Comparison of ENCODE assay signal across 13 cellular contexts in the genomic region with DNA sequence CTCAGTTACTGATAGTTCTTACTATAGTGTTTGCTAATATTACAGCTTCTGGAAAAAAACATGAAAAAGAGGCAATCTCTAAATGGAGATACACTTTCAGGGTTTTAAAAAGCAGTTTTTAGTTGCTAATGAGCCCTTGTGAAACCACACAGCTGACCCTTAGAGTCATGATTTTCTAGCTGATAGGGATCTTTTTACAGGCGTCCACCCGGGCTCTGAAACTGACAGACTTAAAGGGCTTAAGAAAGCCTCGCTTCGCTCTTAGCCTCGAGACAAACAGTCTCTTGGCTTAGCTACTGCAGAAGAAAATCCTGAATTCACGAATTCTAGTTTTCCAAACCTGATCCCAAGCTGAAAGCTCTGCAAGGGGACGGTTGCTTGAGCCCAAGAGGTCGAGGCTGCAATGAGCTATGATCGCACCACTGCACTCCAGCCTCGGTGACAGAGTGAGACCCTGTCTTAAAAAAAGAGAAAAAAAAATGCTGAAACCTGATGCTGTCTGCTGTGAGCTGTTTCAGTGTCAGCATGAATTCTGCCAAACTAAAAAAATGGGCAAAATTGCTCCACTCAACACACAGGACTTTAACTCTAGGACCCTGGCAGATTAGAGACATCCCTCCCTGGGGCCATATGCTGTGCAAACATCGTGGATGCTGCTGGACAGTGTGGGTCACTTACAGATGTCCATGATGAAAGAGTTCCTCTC. TPM values are rescaled to one million over a fixed set of nuclear protein-coding genes. Genes with fewer than 3 reads are reported as not detected.
A peak's percentile ranks its signal among the peaks of the same experiment; 100 is the strongest.
DNase-seq lines count a peak whose midpoint lies in the region; ATAC-seq, FAIRE-seq and TF ChIP-seq lines count a peak whose summit lies in the region.
"Had no signal": no experiment of that assay in that cellular context is flagged by ENCODE, and none has a peak within 500 bp of the region (broad histone marks: within the 10 kb centered on the region; RNA-seq: fewer than 3 reads in every experiment).

No MANE protein-coding gene starts in this region.

- H3K4me3 Mint-ChIP-seq in T-helper 2 cell treated with Interferon-gamma antibody and Interleukin-4, amounts not matched to agents 5 μg/mL and 100 μg/mL, for 36 hours: no peak overlapping the region
- H3K4me3 Mint-ChIP-seq: activated naive CD8-positive, alpha-beta T cell had no signal

- FAIRE-seq in HepG2 (lab: Jason Lieb, UNC): peak; percentile 66
- FAIRE-seq: keratinocyte had no signal

- no peaks in the 10 kb centered on the region for H3K9me3 Mint-ChIP-seq in T-helper 2 cell treated with Interferon-gamma antibody and Interleukin-4, amounts not matched to agents 5 μg/mL and 100 μg/mL, for 36 hours

- POLR2A ChIA-PET in HepG2 (lab: Yijun Ruan, JAX): interaction anchor here (0.7 to 6.4 kb wide), 6 partner anchors 11 to 66 kb away, joined by 3 to 52 read pairs (median 6); a partner anchor contains a TSS

- H3K27me3 Mint-ChIP-seq in T-helper 2 cell treated with Interferon-gamma antibody and Interleukin-4, amounts not matched to agents 5 μg/mL and 100 μg/mL, for 36 hours (ENCODE audit: low read depth): no peaks in the 10 kb centered on the region
- H3K27me3 Mint-ChIP-seq: activated naive CD8-positive, alpha-beta T cell had no signal

- DNase-seq in cardiac muscle cell (ENCODE audit: low read depth in 1 of 2, low spot score in 1 of 2) (peak in 1 of 2 donors; percentile 16), left ventricle myocardium superior (no peak), adipocyte (ENCODE audit: low read depth) (peak; percentile 71), HepG2 (ENCODE audit: low spot score) (peak; percentile 45), vagina (ENCODE audit: extremely low spot score in 2 of 2) (no peak), spleen (no peak)
- DNase-seq in T-helper 2 cell treated with Interferon-gamma antibody and Interleukin-4, amounts not matched to agents 5 μg/mL and 100 μg/mL, for 36 hours (ENCODE audit: low spot score): no peak
- DNase-seq: NCI-H2029, SHP77, testis had no signal

- ATAC-seq in left ventricle myocardium superior (no peak), HepG2 (no peak), HG02642 (IDR thresholded peaks at IDR 0.05; ENCODE audit: poor library complexity, unreplicated experiment) (no peak)

- H3K36me3 ChIP-seq in cardiac muscle cell (no peaks in the 10 kb centered on the region), adipocyte (ENCODE audit: control insufficient read depth, insufficient read depth, low read length, severe bottlenecking) (no peaks in the 10 kb centered on the region), HepG2 (replicated peaks in 1 of 2; ENCODE audit: control insufficient read depth in 1 of 2, insufficient read depth in 2 of 2, low read length in 2 of 2) (no peaks in the 10 kb centered on the region), vagina (no peaks in the 10 kb centered on the region), spleen (no peaks in the 10 kb centered on the region)

- CTCF ChIA-PET in HepG2 (lab: Yijun Ruan, JAX; ENCODE audit: low intra/inter-chr PET ratio, low total read pairs): no interaction called here

- H3K27ac ChIP-seq in cardiac muscle cell (peak overlapping the region; percentile 60), HepG2 (ENCODE audit: extremely low read length, insufficient read depth, low read length) (peak overlapping the region; percentile 78), vagina (peak overlapping the region; percentile 95), spleen (peak overlapping the region in 2 of 8 donors; percentile 81 to 86)

- BruUV-seq in HepG2 (replicated peaks; lab: Mats Ljungman, UMichigan): no TSS peak

- TF ChIP-seq POLR2A in HepG2 (IDR thresholded peaks at IDR 0.05; ENCODE audit: insufficient read depth in 1 of 2, low read depth in 2 of 2, low read length in 2 of 2) (no peak), vagina (IDR thresholded peaks at IDR 0.05) (no peak), spleen (IDR thresholded peaks at IDR 0.05) (no peak)

- H3K4me1 ChIP-seq in cardiac muscle cell (ENCODE audit: low read depth) (peaks cover 9% of the 10 kb centered on the region), adipocyte (ENCODE audit: control insufficient read depth, insufficient read depth, low read length) (peaks cover 47% of the 10 kb centered on the region), HepG2 (ENCODE audit: insufficient read depth, low read length) (peaks cover 70% of the 10 kb centered on the region), vagina (peaks cover 32% of the 10 kb centered on the region), spleen (peaks cover 0 to 43% (median 14%) of the 10 kb centered on the region in 6 donors)

- H3K79me2 ChIP-seq in HepG2 (ENCODE audit: insufficient read depth, low read length): peaks cover 10% of the 10 kb centered on the region

- WGBS in HepG2 (ENCODE audit: low lambda C conversion rate): 12% methylated on average over 11 of the region's 11 CpGs
- WGBS in spleen, 5 donors: 60 to 72% (median 67%) methylated on average over 11 of the region's 11 CpGs

- no peak for TF ChIP-seq RAD21 in HepG2 (CRISPR knock-in tag; IDR thresholded peaks at IDR 0.05)

- H4K20me1 ChIP-seq in HepG2 (ENCODE audit: insufficient read depth, low read length): no peaks in the 10 kb centered on the region

- H3K4me1 Mint-ChIP-seq in T-helper 2 cell treated with Interferon-gamma antibody and Interleukin-4, amounts not matched to agents 5 μg/mL and 100 μg/mL, for 36 hours (ENCODE audit: low read depth): no peaks in the 10 kb centered on the region

- H3K9me3 ChIP-seq in cardiac muscle cell (ENCODE audit: low read depth): no peaks in the 10 kb centered on the region
- no peaks in the 10 kb centered on the region for H3K9me3 ChIP-seq in adipocyte (ENCODE audit: control insufficient read depth, low read length)
- H3K9me3 ChIP-seq in HepG2 (ENCODE audit: low read length): no peaks in the 10 kb centered on the region
- H3K9me3 ChIP-seq in vagina: no peaks in the 10 kb centered on the region
- no peaks in the 10 kb centered on the region for H3K9me3 ChIP-seq in spleen
- H3K9me3 ChIP-seq: testis had no signal

- H3K9ac ChIP-seq in adipocyte (ENCODE audit: low read length): peak overlapping the region; percentile 67
- peak overlapping the region; percentile 47 for H3K9ac ChIP-seq in HepG2 (ENCODE audit: insufficient read depth, low read depth, low read length)

- intact Hi-C loops in left ventricle myocardium superior (cut with micrococcal nuclease) (no loop called here), HepG2 (cut with micrococcal nuclease; ENCODE audit: unreplicated experiment) (no loop called here), vagina (cut with DNase I) (no loop called here), spleen (cut with DNase I; ENCODE audit: low total_unique reads) (no loop called here)

- in situ Hi-C loops in HepG2 (cut with HindIII; ENCODE audit: extremely low pct_ligation_motif_present, low pct_unique_long_range_greater_than_20kb): no loop called here

- H3K4me2 ChIP-seq in HepG2 (ENCODE audit: low read depth, low read length): peak overlapping the region; percentile 72

- no peak for TF ChIP-seq CTCF in cardiac muscle cell (IDR thresholded peaks at IDR 0.05; ENCODE audit: low read depth, low read length)
- no peak for TF ChIP-seq CTCF in HepG2 (CRISPR knock-in tag; IDR thresholded peaks at IDR 0.05)
- TF ChIP-seq CTCF in vagina (IDR thresholded peaks at IDR 0.05): no peak
- no peak for TF ChIP-seq CTCF in spleen (IDR thresholded peaks at IDR 0.05 in 8 of 11, conservative IDR thresholded peaks at IDR 0.05 in 3 of 11)

- H3K27ac Mint-ChIP-seq in T-helper 2 cell treated with Interferon-gamma antibody and Interleukin-4, amounts not matched to agents 5 μg/mL and 100 μg/mL, for 36 hours: no peak overlapping the region
- H3K27ac Mint-ChIP-seq: activated naive CD8-positive, alpha-beta T cell had no signal

- TF ChIP-seq EP300 in HepG2 (IDR thresholded peaks at IDR 0.05; ENCODE audit: low read depth in 2 of 2, low read length in 2 of 2) (peak in 1 of 2 experiments; percentile 21; a peak in 1 of 4 replicates), HepG2 (CRISPR knock-in tag; IDR thresholded peaks at IDR 0.05; ENCODE audit: borderline replicate concordance) (no peak)

- no peaks in the 10 kb centered on the region for H3K36me3 Mint-ChIP-seq in T-helper 2 cell treated with Interferon-gamma antibody and Interleukin-4, amounts not matched to agents 5 μg/mL and 100 μg/mL, for 36 hours (ENCODE audit: low read depth)
- H3K36me3 Mint-ChIP-seq: activated naive CD8-positive, alpha-beta T cell had no signal

- H2AFZ ChIP-seq in HepG2 (ENCODE audit: low read length): no peak overlapping the region

- H3K4me3 ChIP-seq in cardiac muscle cell: no peak overlapping the region
- peak overlapping the region; percentile 69 for H3K4me3 ChIP-seq in adipocyte (ENCODE audit: low read length)
- peak overlapping the region in 1 of 3 experiments; percentile 32; a peak in 1 of 6 replicates for H3K4me3 ChIP-seq in HepG2 (replicated peaks in 1 of 3; ENCODE audit: insufficient read depth in 1 of 3, low read depth in 2 of 3, low read length in 3 of 3)
- H3K4me3 ChIP-seq in vagina: peak overlapping the region in 1 of 2 donors; percentile 18
- H3K4me3 ChIP-seq in spleen: no peak overlapping the region
- H3K4me3 ChIP-seq: testis had no signal

- H3K27me3 ChIP-seq in cardiac muscle cell: no peaks in the 10 kb centered on the region
- H3K27me3 ChIP-seq in adipocyte (replicated peaks; ENCODE audit: control insufficient read depth, insufficient read depth, low read length): no peaks in the 10 kb centered on the region
- H3K27me3 ChIP-seq in HepG2 (ENCODE audit: control insufficient read depth in 1 of 2, insufficient read depth in 2 of 2, low read length in 2 of 2): no peaks in the 10 kb centered on the region; a peak in 1 of 5 replicates
- H3K27me3 ChIP-seq in vagina: no peaks in the 10 kb centered on the region
- no peaks in the 10 kb centered on the region for H3K27me3 ChIP-seq in spleen (replicated peaks in 1 of 7)
- H3K27me3 ChIP-seq: testis had no signal

RNA-seq across cellular contexts. Expression of a gene that starts 3.0 kb away (rescaled TPM):
- total RNA-seq in cardiac muscle cell (not detected in 2 replicates), left ventricle myocardium superior (2.2 TPM), HepG2 (2016; rRNA removed; fragmentation: Illumina TruSeq; extraction: Trizol) (120 and 138 TPM in 2 replicates), vagina (not detected), spleen (1 to 10 TPM in 4 of 7 donors, under 1 TPM in 2, not detected in 1; 0.57 to 2.8 (median 1.7) TPM)
- polyA plus RNA-seq in cardiac muscle cell (0.16 TPM in 1 of 2 replicates, not detected in the other), HepG2 (2011; rRNA removed) (195 and 197 TPM in 2 replicates), spleen (1 to 10 TPM in 1 of 3 donors, under 1 TPM in 2; 0.78 to 1.5 (median 0.86) TPM)
- total RNA-seq in HepG2 (2016; cell fraction: cytosol; rRNA removed; fragmentation: Illumina TruSeq; extraction: Trizol; ENCODE audit: low read depth): 101 and 114 TPM in 2 replicates
- 120 and 121 TPM in 2 replicates for total RNA-seq in HepG2 (2016; cell fraction: insoluble cytoplasmic fraction; rRNA removed; fragmentation: Illumina TruSeq; extraction: Trizol)
- total RNA-seq in HepG2 (2016; cell fraction: membrane; rRNA removed; fragmentation: Illumina TruSeq; extraction: Trizol): 212 and 224 TPM in 2 replicates
- 62.9 and 70.7 TPM in 2 replicates for total RNA-seq in HepG2 (2016; cell fraction: nucleus; rRNA removed; fragmentation: Illumina TruSeq; extraction: Trizol)
- polyA plus RNA-seq in HepG2 (2011; cell fraction: cytosol; rRNA removed): 257 and 265 TPM in 2 replicates
- polyA plus RNA-seq in HepG2 (2011; cell fraction: nucleus; rRNA removed): 119 and 130 TPM in 2 replicates
- polyA plus RNA-seq in HepG2 (2012): 157 and 186 TPM in 2 replicates
- polyA plus RNA-seq in HepG2 (2016; cell fraction: cytosol; fragmentation: Illumina TruSeq; extraction: Trizol; ENCODE audit: low read depth): 191 and 212 TPM in 2 replicates
- 130 and 165 TPM in 2 replicates for polyA plus RNA-seq in HepG2 (2016; cell fraction: insoluble cytoplasmic fraction; fragmentation: Illumina TruSeq; extraction: Trizol; ENCODE audit: low read depth)
- 312 and 339 TPM in 2 replicates for polyA plus RNA-seq in HepG2 (2016; cell fraction: membrane; fragmentation: Illumina TruSeq; extraction: Trizol; ENCODE audit: low read depth)
- polyA plus RNA-seq in HepG2 (2016; cell fraction: nucleus; fragmentation: Illumina TruSeq; extraction: Trizol; ENCODE audit: insufficient read depth, low read depth): 122 and 126 TPM in 2 replicates
- 5.0 and 114 TPM in 2 replicates for polyA minus RNA-seq in HepG2 (2011; rRNA and poly(A)+ RNA removed; ENCODE audit: low replicate concordance)
- 74.4 and 100 TPM in 2 replicates for polyA minus RNA-seq in HepG2 (2011; cell fraction: cytosol; rRNA and poly(A)+ RNA removed)
- 56.0 and 68.5 TPM in 2 replicates for polyA minus RNA-seq in HepG2 (2011; cell fraction: nucleus; rRNA and poly(A)+ RNA removed)
- polyA plus RNA-seq: keratinocyte had no signal

RNA-seq across cellular contexts. Expression of a gene that starts 26.9 kb away (rescaled TPM):
- total RNA-seq in cardiac muscle cell (130 and 132 TPM in 2 replicates), left ventricle myocardium superior (30.3 TPM), HepG2 (2016; rRNA removed; fragmentation: Illumina TruSeq; extraction: Trizol) (61.1 and 73.9 TPM in 2 replicates), vagina (46.2 TPM), spleen (10 to 100 TPM; 32.4 to 56.7 (median 43.6) TPM)
- polyA plus RNA-seq in cardiac muscle cell (78.4 and 110 TPM in 2 replicates), HepG2 (2011; rRNA removed) (41.4 and 53.5 TPM in 2 replicates), spleen (10 to 100 TPM; 29.6 to 62.6 (median 49.6) TPM)
- total RNA-seq in HepG2 (2016; cell fraction: cytosol; rRNA removed; fragmentation: Illumina TruSeq; extraction: Trizol; ENCODE audit: low read depth): 14.7 and 17.8 TPM in 2 replicates
- 63.0 and 75.8 TPM in 2 replicates for total RNA-seq in HepG2 (2016; cell fraction: insoluble cytoplasmic fraction; rRNA removed; fragmentation: Illumina TruSeq; extraction: Trizol)
- total RNA-seq in HepG2 (2016; cell fraction: membrane; rRNA removed; fragmentation: Illumina TruSeq; extraction: Trizol): 38.8 and 40.2 TPM in 2 replicates
- 22.0 and 27.1 TPM in 2 replicates for total RNA-seq in HepG2 (2016; cell fraction: nucleus; rRNA removed; fragmentation: Illumina TruSeq; extraction: Trizol)
- polyA plus RNA-seq in HepG2 (2011; cell fraction: cytosol; rRNA removed): 57.2 and 69.0 TPM in 2 replicates
- 31.9 and 34.9 TPM in 2 replicates for polyA plus RNA-seq in HepG2 (2011; cell fraction: nucleus; rRNA removed)
- 23.2 and 36.0 TPM in 2 replicates for polyA plus RNA-seq in HepG2 (2012)
- polyA plus RNA-seq in HepG2 (2016; cell fraction: cytosol; fragmentation: Illumina TruSeq; extraction: Trizol; ENCODE audit: low read depth): 21.2 and 23.3 TPM in 2 replicates
- 65.4 and 77.3 TPM in 2 replicates for polyA plus RNA-seq in HepG2 (2016; cell fraction: insoluble cytoplasmic fraction; fragmentation: Illumina TruSeq; extraction: Trizol; ENCODE audit: low read depth)
- polyA plus RNA-seq in HepG2 (2016; cell fraction: membrane; fragmentation: Illumina TruSeq; extraction: Trizol; ENCODE audit: low read depth): 29.7 and 32.9 TPM in 2 replicates
- polyA plus RNA-seq in HepG2 (2016; cell fraction: nucleus; fragmentation: Illumina TruSeq; extraction: Trizol; ENCODE audit: insufficient read depth, low read depth): 33.3 and 37.2 TPM in 2 replicates
- 23.4 and 46.9 TPM in 2 replicates for polyA minus RNA-seq in HepG2 (2011; rRNA and poly(A)+ RNA removed; ENCODE audit: low replicate concordance)
- 18.2 and 20.5 TPM in 2 replicates for polyA minus RNA-seq in HepG2 (2011; cell fraction: cytosol; rRNA and poly(A)+ RNA removed)
- polyA minus RNA-seq in HepG2 (2011; cell fraction: nucleus; rRNA and poly(A)+ RNA removed): 13.0 and 21.1 TPM in 2 replicates

RNA-seq across cellular contexts. Expression of a gene that starts 56.7 kb away (rescaled TPM):
- total RNA-seq in cardiac muscle cell: 1.1 and 3.8 TPM in 2 replicates
- 0.31 and 1.7 TPM in 2 replicates for polyA plus RNA-seq in cardiac muscle cell
- total RNA-seq in left ventricle myocardium superior: 0.92 TPM
- total RNA-seq in HepG2 (2016; rRNA removed; fragmentation: Illumina TruSeq; extraction: Trizol): 0.07 and 0.42 TPM in 2 replicates
- 0.51 and 0.97 TPM in 2 replicates for total RNA-seq in HepG2 (2016; cell fraction: cytosol; rRNA removed; fragmentation: Illumina TruSeq; extraction: Trizol; ENCODE audit: low read depth)
- 0.42 and 0.54 TPM in 2 replicates for total RNA-seq in HepG2 (2016; cell fraction: insoluble cytoplasmic fraction; rRNA removed; fragmentation: Illumina TruSeq; extraction: Trizol)
- total RNA-seq in HepG2 (2016; cell fraction: membrane; rRNA removed; fragmentation: Illumina TruSeq; extraction: Trizol): 0.53 and 0.72 TPM in 2 replicates
- total RNA-seq in HepG2 (2016; cell fraction: nucleus; rRNA removed; fragmentation: Illumina TruSeq; extraction: Trizol): 0.75 and 1.1 TPM in 2 replicates
- 0.30 and 0.47 TPM in 2 replicates for polyA plus RNA-seq in HepG2 (2011; rRNA removed)
- 0.11 and 0.17 TPM in 2 replicates for polyA plus RNA-seq in HepG2 (2011; cell fraction: cytosol; rRNA removed)
- polyA plus RNA-seq in HepG2 (2011; cell fraction: nucleus; rRNA removed): 0.72 and 1.5 TPM in 2 replicates
- polyA plus RNA-seq in HepG2 (2012): 0.35 and 0.41 TPM in 2 replicates
- polyA plus RNA-seq in HepG2 (2016; cell fraction: cytosol; fragmentation: Illumina TruSeq; extraction: Trizol; ENCODE audit: low read depth): 0.07 and 0.12 TPM in 2 replicates
- polyA plus RNA-seq in HepG2 (2016; cell fraction: insoluble cytoplasmic fraction; fragmentation: Illumina TruSeq; extraction: Trizol; ENCODE audit: low read depth): 0.17 and 0.42 TPM in 2 replicates
- polyA plus RNA-seq in HepG2 (2016; cell fraction: membrane; fragmentation: Illumina TruSeq; extraction: Trizol; ENCODE audit: low read depth): 0.06 TPM in 1 of 2 replicates, not detected in the other
- 1.00 and 1.2 TPM in 2 replicates for polyA plus RNA-seq in HepG2 (2016; cell fraction: nucleus; fragmentation: Illumina TruSeq; extraction: Trizol; ENCODE audit: insufficient read depth, low read depth)
- 0.58 and 2.4 TPM in 2 replicates for polyA minus RNA-seq in HepG2 (2011; rRNA and poly(A)+ RNA removed; ENCODE audit: low replicate concordance)
- not detected in 2 replicates for polyA minus RNA-seq in HepG2 (2011; cell fraction: cytosol; rRNA and poly(A)+ RNA removed)
- polyA minus RNA-seq in HepG2 (2011; cell fraction: nucleus; rRNA and poly(A)+ RNA removed): 2.2 and 3.7 TPM in 2 replicates
- total RNA-seq in vagina: 8.8 TPM
- total RNA-seq in spleen: 10 to 100 TPM in 1 of 7 donors, 1 to 10 TPM in 6; 3.0 to 10.5 (median 6.1) TPM
- polyA plus RNA-seq in spleen: 1 to 10 TPM; 1.3 to 2.7 (median 1.7) TPM

RNA-seq across cellular contexts. Expression of a gene that starts 57.9 kb away (rescaled TPM):
- total RNA-seq in cardiac muscle cell (8.0 and 15.1 TPM in 2 replicates), left ventricle myocardium superior (9.0 TPM), HepG2 (2016; rRNA removed; fragmentation: Illumina TruSeq; extraction: Trizol) (1.4 and 1.8 TPM in 2 replicates), vagina (10.6 TPM), spleen (10 to 100 TPM; 19.9 to 37.7 (median 31.8) TPM)
- polyA plus RNA-seq in cardiac muscle cell (2.4 and 3.8 TPM in 2 replicates), HepG2 (2011; rRNA removed) (1.1 and 1.3 TPM in 2 replicates), spleen (10 to 100 TPM in 1 of 3 donors, 1 to 10 TPM in 2; 3.3 to 11.9 (median 5.3) TPM)
- total RNA-seq in HepG2 (2016; cell fraction: cytosol; rRNA removed; fragmentation: Illumina TruSeq; extraction: Trizol; ENCODE audit: low read depth): 0.40 and 0.44 TPM in 2 replicates
- 1.3 TPM in 2 replicates for total RNA-seq in HepG2 (2016; cell fraction: insoluble cytoplasmic fraction; rRNA removed; fragmentation: Illumina TruSeq; extraction: Trizol)
- 1.3 and 1.4 TPM in 2 replicates for total RNA-seq in HepG2 (2016; cell fraction: membrane; rRNA removed; fragmentation: Illumina TruSeq; extraction: Trizol)
- total RNA-seq in HepG2 (2016; cell fraction: nucleus; rRNA removed; fragmentation: Illumina TruSeq; extraction: Trizol): 2.7 and 3.3 TPM in 2 replicates
- 0.43 and 0.51 TPM in 2 replicates for polyA plus RNA-seq in HepG2 (2011; cell fraction: cytosol; rRNA removed)
- polyA plus RNA-seq in HepG2 (2011; cell fraction: nucleus; rRNA removed): 9.3 TPM in 2 replicates
- polyA plus RNA-seq in HepG2 (2012): 4.2 and 6.2 TPM in 2 replicates
- 0.32 and 0.34 TPM in 2 replicates for polyA plus RNA-seq in HepG2 (2016; cell fraction: cytosol; fragmentation: Illumina TruSeq; extraction: Trizol; ENCODE audit: low read depth)
- polyA plus RNA-seq in HepG2 (2016; cell fraction: insoluble cytoplasmic fraction; fragmentation: Illumina TruSeq; extraction: Trizol; ENCODE audit: low read depth): 2.6 and 3.8 TPM in 2 replicates
- polyA plus RNA-seq in HepG2 (2016; cell fraction: membrane; fragmentation: Illumina TruSeq; extraction: Trizol; ENCODE audit: low read depth): 0.70 and 0.76 TPM in 2 replicates
- polyA plus RNA-seq in HepG2 (2016; cell fraction: nucleus; fragmentation: Illumina TruSeq; extraction: Trizol; ENCODE audit: insufficient read depth, low read depth): 16.0 and 18.9 TPM in 2 replicates
- polyA minus RNA-seq in HepG2 (2011; rRNA and poly(A)+ RNA removed; ENCODE audit: low replicate concordance): 2.1 and 4.2 TPM in 2 replicates
- polyA minus RNA-seq in HepG2 (2011; cell fraction: cytosol; rRNA and poly(A)+ RNA removed): 1.8 and 2.5 TPM in 2 replicates
- polyA minus RNA-seq in HepG2 (2011; cell fraction: nucleus; rRNA and poly(A)+ RNA removed): 3.6 and 4.4 TPM in 2 replicates

Comparison
In these comparisons a context has a peak if more than half of its experiments do, and no peak if none do; other contexts are left out.
1. DNase-seq: peak in adipocyte (single experiment) and HepG2 (single experiment); none in left ventricle myocardium superior (single experiment), vagina (0 of 2), T-helper 2 cell treated with Interferon-gamma antibody and Interleukin-4, amounts not matched to agents 5 μg/mL and 100 μg/mL, for 36 hours (single experiment) and spleen (single experiment).
2. RNA of a gene that starts 3.0 kb away (total RNA-seq): 62.9 to 224 TPM in HepG2; 2.2 TPM in left ventricle myocardium superior (single experiment), 0.57 to 2.8 TPM in spleen, not detected in vagina (single experiment) and not detected in cardiac muscle cell; every median in the first group is over 10 times any median in the second.